ENCODE assay signal across 15 cellular contexts in genomic region chr17:8555062-8555461, GRCh38.
DNase-seq lines count a peak whose midpoint lies in the region; ATAC-seq and TF ChIP-seq lines count a peak whose summit lies in the region.
"Had no signal": no experiment of that assay in that cellular context is flagged by ENCODE, and none has a peak within 500 bp of the region (broad histone marks: within the 10 kb centered on the region; RNA-seq: fewer than 3 reads in every experiment).

No MANE protein-coding gene starts in this region.

- no CpG with 5 or more reads among the region's 1 CpG for WGBS in IMR-90 (ENCODE audit: extremely low coverage in 2 of 2, insufficient read length in 1 of 2), 2 experiments

- H3K9me3 ChIP-seq in IMR-90 (ENCODE audit: control insufficient read depth, insufficient read depth, low read length) (no peaks in the 10 kb centered on the region), ascending aorta (no peaks in the 10 kb centered on the region), tibial artery (no peaks in the 10 kb centered on the region)
- H3K9me3 ChIP-seq: BE2C had no signal

- intact Hi-C loops in IMR-90 (cut with micrococcal nuclease) (no loop called here), ascending aorta (cut with DNase I) (no loop called here), tibial artery (cut with DNase I; ENCODE audit: low total_unique reads) (no loop called here)

- H3K18ac ChIP-seq in IMR-90 (ENCODE audit: low read depth, low read length), result no peak overlapping the region

- CTCF ChIA-PET in IMR-90 (lab: Yijun Ruan, JAX), result no interaction called here
- CTCF ChIA-PET in activated CD8-positive, alpha-beta memory T cell treated with anti-CD3 and anti-CD28 coated beads, Interleukin-2, amount 10 ng/mL, durations not matched to agents 7 days and 5 days (lab: Charles Lee), result no interaction called here

- H3K36me3 Mint-ChIP-seq in activated CD8-positive, alpha-beta memory T cell treated with anti-CD3 and anti-CD28 coated beads, Interleukin-2, amount 10 ng/mL, durations not matched to agents 7 days and 5 days, result no peaks in the 10 kb centered on the region
- H3K36me3 Mint-ChIP-seq: CD4-positive, alpha-beta memory T cell had no signal

- peak; percentile 74 for ATAC-seq in IMR-90 (ENCODE audit: low read depth)
- no peak for ATAC-seq in GM18909 (IDR thresholded peaks at IDR 0.05; ENCODE audit: poor library complexity, unreplicated experiment)
- no peak for ATAC-seq in activated CD8-positive, alpha-beta memory T cell treated with anti-CD3 and anti-CD28 coated beads, Interleukin-2, amount 10 ng/mL, durations not matched to agents 7 days and 5 days

- no peaks in the 10 kb centered on the region for H3K4me1 Mint-ChIP-seq in activated CD8-positive, alpha-beta memory T cell treated with anti-CD3 and anti-CD28 coated beads, Interleukin-2, amount 10 ng/mL, durations not matched to agents 7 days and 5 days
- H3K4me1 Mint-ChIP-seq: CD4-positive, alpha-beta memory T cell had no signal

- no peaks in the 10 kb centered on the region for H3K9me3 Mint-ChIP-seq in activated CD8-positive, alpha-beta memory T cell treated with anti-CD3 and anti-CD28 coated beads, Interleukin-2, amount 10 ng/mL, durations not matched to agents 7 days and 5 days (ENCODE audit: low read depth)
- H3K9me3 Mint-ChIP-seq: CD4-positive, alpha-beta memory T cell had no signal

- no peak overlapping the region for H4K5ac ChIP-seq in IMR-90 (ENCODE audit: low read depth, low read length)

- H2AFZ ChIP-seq in IMR-90 (replicated peaks; ENCODE audit: low read length, poor library complexity), result no peak overlapping the region

- H2BK5ac ChIP-seq in IMR-90 (ENCODE audit: low read depth, low read length, poor library complexity, severe bottlenecking), result peak overlapping the region; percentile 20

- H2BK120ac ChIP-seq in IMR-90 (ENCODE audit: low read depth, low read length), result no peak overlapping the region

- no TSS peak for BruUV-seq in IMR-90 (replicated peaks; lab: Mats Ljungman, UMichigan)

- H2AK5ac ChIP-seq in IMR-90 (ENCODE audit: low read depth, low read length), result no peak overlapping the region

- TF ChIP-seq RAD21 in IMR-90 (IDR thresholded peaks at IDR 0.05; ENCODE audit: low read length), result no peak

- H4K8ac ChIP-seq in IMR-90 (ENCODE audit: low read depth in 2 of 2, low read length in 2 of 2), result no peak overlapping the region

- H3K9me1 ChIP-seq in IMR-90 (ENCODE audit: insufficient read depth, low read length), result peaks cover 16% of the 10 kb centered on the region

- H3K4ac ChIP-seq in IMR-90 (ENCODE audit: low read depth, low read length), result no peak overlapping the region

- in situ Hi-C loops in IMR-90 (cut with MboI; ENCODE audit: low sequenced_read_pairs), result no loop called here

- H3K36me3 ChIP-seq in IMR-90 (ENCODE audit: control insufficient read depth, insufficient read depth, low read length) (peaks cover 9% of the 10 kb centered on the region; the same call in 1 of the 2 replicates), ascending aorta (peaks cover 28% of the 10 kb centered on the region in 2 donors), tibial artery (peaks cover 9 to 16% (median 11%) of the 10 kb centered on the region in 3 donors)
- H3K36me3 ChIP-seq: BE2C had no signal

- H3K27me3 ChIP-seq in IMR-90 (ENCODE audit: control insufficient read depth, insufficient read depth, low read length), result no peaks in the 10 kb centered on the region
- H3K27me3 ChIP-seq in ascending aorta, result no peaks in the 10 kb centered on the region
- H3K27me3 ChIP-seq in tibial artery, result no peaks in the 10 kb centered on the region
- H3K27me3 ChIP-seq: BE2C had no signal

- H4K20me1 ChIP-seq in IMR-90 (ENCODE audit: insufficient read depth, low read length), result 0 out of 2 replicates have a peak, but pooled peaks cover 4% of the 10 kb centered on the region

- no peak overlapping the region for H3K56ac ChIP-seq in IMR-90 (ENCODE audit: extremely low read depth, insufficient read depth, low read length)

- peaks cover 6 to 11% of the 10 kb centered on the region in 2 experiments; a peak in 3 of 4 replicates for H3K79me1 ChIP-seq in IMR-90 (ENCODE audit: low read depth in 1 of 2, low read length in 2 of 2)

- no peak for TF ChIP-seq POLR2A in IMR-90 (IDR thresholded peaks at IDR 0.05; ENCODE audit: low read depth, low read length)

- TF ChIP-seq CTCF in IMR-90 (conservative IDR thresholded peaks at IDR 0.05; ENCODE audit: low read depth, low read length), result no peak
- no peak for TF ChIP-seq CTCF in ascending aorta (IDR thresholded peaks at IDR 0.05)
- no peak for TF ChIP-seq CTCF in tibial artery (IDR thresholded peaks at IDR 0.05)

- H3K14ac ChIP-seq in IMR-90 (replicated peaks; ENCODE audit: low read depth, low read length), result no peak overlapping the region

- no peak overlapping the region for H4K91ac ChIP-seq in IMR-90 (ENCODE audit: insufficient read depth, low read depth, low read length)

- H2BK15ac ChIP-seq in IMR-90 (ENCODE audit: low read depth, low read length), result no peak overlapping the region

- no peak overlapping the region for H3K4me2 ChIP-seq in IMR-90 (ENCODE audit: low read depth, low read length)

- POLR2A ChIA-PET in IMR-90 (lab: Charles Lee; ENCODE audit: unreplicated experiment), result no interaction called here

- no peak overlapping the region for H3K27ac Mint-ChIP-seq in activated CD8-positive, alpha-beta memory T cell treated with anti-CD3 and anti-CD28 coated beads, Interleukin-2, amount 10 ng/mL, durations not matched to agents 7 days and 5 days
- H3K27ac Mint-ChIP-seq: CD4-positive, alpha-beta memory T cell had no signal

- H3K9ac ChIP-seq in IMR-90 (ENCODE audit: low read depth, low read length), result no peak overlapping the region

- peaks cover 7% of the 10 kb centered on the region for H3K4me1 ChIP-seq in IMR-90 (ENCODE audit: control insufficient read depth, insufficient read depth, low read length)
- peaks cover 21 to 57% of the 10 kb centered on the region in 2 donors for H3K4me1 ChIP-seq in ascending aorta
- peaks cover 0 to 66% (median 12%) of the 10 kb centered on the region in 4 donors for H3K4me1 ChIP-seq in tibial artery
- H3K4me1 ChIP-seq: BE2C had no signal

- no peak overlapping the region for H3K4me3 ChIP-seq in IMR-90 (ENCODE audit: insufficient read depth, low read depth, low read length)
- H3K4me3 ChIP-seq in ascending aorta, result peak overlapping the region in 1 of 2 donors; percentile 0
- H3K4me3 ChIP-seq in tibial artery, result no peak overlapping the region

- H3K4me3 Mint-ChIP-seq in activated CD8-positive, alpha-beta memory T cell treated with anti-CD3 and anti-CD28 coated beads, Interleukin-2, amount 10 ng/mL, durations not matched to agents 7 days and 5 days, result no peak overlapping the region
- H3K4me3 Mint-ChIP-seq: CD4-positive, alpha-beta memory T cell had no signal

- no peak overlapping the region for H3K23ac ChIP-seq in IMR-90 (ENCODE audit: low read depth, low read length)

- dilution Hi-C loops in IMR-90 (cut with HindIII; ENCODE audit: low sequenced_read_pairs, unreplicated experiment), result no loop called here

- H3K27ac ChIP-seq in IMR-90 (ENCODE audit: insufficient read depth, low read length) (no peak overlapping the region), ascending aorta (peak overlapping the region; percentile 41 to 73), tibial artery (peak overlapping the region; percentile 60 to 63)

- no peak overlapping the region for H2AK9ac ChIP-seq in IMR-90 (replicated peaks; ENCODE audit: low read depth, low read length, poor library complexity)

- H3K27me3 Mint-ChIP-seq in activated CD8-positive, alpha-beta memory T cell treated with anti-CD3 and anti-CD28 coated beads, Interleukin-2, amount 10 ng/mL, durations not matched to agents 7 days and 5 days, result peaks cover 32% of the 10 kb centered on the region

- DNase-seq in IMR-90 (peak; percentile 47), ascending aorta (ENCODE audit: low spot score in 2 of 2) (no peak), fibroblast of peridontal ligament (ENCODE audit: extremely low read depth) (peak; percentile 35), tibial artery (no peak), MV-4-11 (lab: John Stamatoyannopoulos, UW) (no peak), COLO829 (ENCODE audit: low spot score) (no peak)
- no peak for DNase-seq in activated CD8-positive, alpha-beta memory T cell treated with anti-CD3 and anti-CD28 coated beads, Interleukin-2, amount 10 ng/mL, durations not matched to agents 7 days and 5 days
- DNase-seq: BE2C; CD4-positive, alpha-beta memory T cell; H7; NCI-H146; NCI-H2081 treated with DMSO at 0.1 percent for 48 hours; NCI-H226; SHP77 had no signal

- no peak overlapping the region for H2BK20ac ChIP-seq in IMR-90 (ENCODE audit: low read depth, low read length)

TF ChIP-seq in IMR-90, 13 proteins besides CTCF, POLR2A, EP300 and RAD21:
- TF ChIP-seq CEBPB (IDR thresholded peaks at IDR 0.05; ENCODE audit: low read depth, low read length) (peak; percentile 23; the same call in 1 of the 2 replicates), MXI1 (IDR thresholded peaks at IDR 0.05; ENCODE audit: borderline replicate concordance, low read depth, low read length) (no peak)

Comparison
In these comparisons a context has a peak if more than half of its experiments do, and no peak if none do; other contexts are left out.
1. DNase-seq: peak in IMR-90 (single experiment) and fibroblast of peridontal ligament (single experiment); none in ascending aorta (0 of 2), tibial artery (0 of 2), MV-4-11 (single experiment), COLO829 (single experiment) and activated CD8-positive, alpha-beta memory T cell treated with anti-CD3 and anti-CD28 coated beads, Interleukin-2, amount 10 ng/mL, durations not matched to agents 7 days and 5 days (single experiment).